In the genomic region with DNA sequence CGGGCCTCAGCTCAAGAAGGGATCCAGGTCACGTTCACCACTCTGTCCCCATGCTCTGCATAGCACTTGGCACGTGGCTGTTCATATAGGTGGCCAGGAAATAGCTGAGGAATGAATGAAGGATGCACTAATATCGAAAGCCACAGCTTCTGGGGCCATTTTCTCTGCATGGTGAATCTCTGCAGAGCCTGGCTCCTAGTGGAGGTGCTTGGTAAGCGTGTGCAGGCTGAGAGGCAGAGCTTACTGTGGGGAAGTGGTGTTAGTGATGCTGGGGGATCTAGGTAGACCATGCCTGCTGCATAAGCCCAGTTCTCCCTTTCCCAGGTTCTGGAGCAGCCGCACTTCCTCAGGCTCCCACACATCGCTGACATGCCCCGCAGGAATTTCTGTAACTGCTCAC, we compare ENCODE assay signal across 17 cellular contexts. TPM values are rescaled to one million over a fixed set of nuclear protein-coding genes. Genes with fewer than 3 reads are reported as not detected.
DNase-seq lines count a peak whose midpoint lies in the region; ATAC-seq and TF ChIP-seq lines count a peak whose summit lies in the region.
"Had no signal": no experiment of that assay in that cellular context is flagged by ENCODE, and none has a peak within 500 bp of the region (broad histone marks: within the 10 kb centered on the region; RNA-seq: fewer than 3 reads in every experiment).

No MANE protein-coding gene starts in this region.

- H2BK120ac ChIP-seq in trophoblast cell (ENCODE audit: insufficient read depth, low read length, poor library complexity) = no peak overlapping the region

- H4K91ac ChIP-seq in trophoblast cell (ENCODE audit: low read depth, low read length) = peak overlapping the region; percentile 57

- H3K14ac ChIP-seq in trophoblast cell (ENCODE audit: low read length) = peak overlapping the region; percentile 9

- H2AK5ac ChIP-seq in trophoblast cell (ENCODE audit: low read length) = no peak overlapping the region

- H3K23ac ChIP-seq in trophoblast cell (ENCODE audit: low read length) = no peak overlapping the region

- TF ChIP-seq POLR2A in esophagus muscularis mucosa (IDR thresholded peaks at IDR 0.05; ENCODE audit: low read depth) = no peak

- no peak overlapping the region for H3K4me3 ChIP-seq in left ventricle myocardium inferior
- H3K4me3 ChIP-seq in esophagus muscularis mucosa = peak overlapping the region; percentile 0 to 88 (median 52)
- no peak overlapping the region for H3K4me3 ChIP-seq in trophoblast cell (ENCODE audit: low read depth, low read length)
- no peak overlapping the region for H3K4me3 ChIP-seq in upper lobe of right lung

- H3K27me3 ChIP-seq in left ventricle myocardium inferior (ENCODE audit: low read depth) = no peaks in the 10 kb centered on the region
- no peaks in the 10 kb centered on the region for H3K27me3 ChIP-seq in esophagus muscularis mucosa
- H3K27me3 ChIP-seq in trophoblast cell (ENCODE audit: insufficient read depth, low read length) = no peaks in the 10 kb centered on the region
- no peaks in the 10 kb centered on the region for H3K27me3 ChIP-seq in upper lobe of right lung

- H3K18ac ChIP-seq in trophoblast cell (ENCODE audit: low read length) = no peak overlapping the region

- TF ChIP-seq EP300 in esophagus muscularis mucosa (IDR thresholded peaks at IDR 0.05) = no peak

- H3K79me2 ChIP-seq in trophoblast cell (ENCODE audit: control insufficient read depth, insufficient read depth, low read length, poor library complexity) = peaks cover 34% of the 10 kb centered on the region

- peaks cover 96% of the 10 kb centered on the region for H3K4me1 ChIP-seq in left ventricle myocardium inferior
- peaks cover 94 to 100% (median 100%) of the 10 kb centered on the region in 4 donors for H3K4me1 ChIP-seq in esophagus muscularis mucosa
- H3K4me1 ChIP-seq in trophoblast cell (ENCODE audit: control insufficient read depth in 1 of 2, insufficient read depth in 2 of 2, low read length in 2 of 2) = peaks cover 49 to 53% of the 10 kb centered on the region in 2 experiments
- peaks cover 82% of the 10 kb centered on the region for H3K4me1 ChIP-seq in upper lobe of right lung

- H4K12ac ChIP-seq in trophoblast cell (ENCODE audit: low read depth, low read length) = no peak overlapping the region

- intact Hi-C loops in left ventricle myocardium inferior (cut with micrococcal nuclease) = no loop called here
- intact Hi-C loops in left ventricle myocardium superior (cut with micrococcal nuclease) = no loop called here
- intact Hi-C loops in esophagus muscularis mucosa (cut with DNase I) = no loop called here
- intact Hi-C loops in upper lobe of right lung (cut with DNase I) = no loop called here

- H4K8ac ChIP-seq in trophoblast cell (ENCODE audit: low read depth, low read length) = no peak overlapping the region

- H3K27ac ChIP-seq in left ventricle myocardium inferior (replicated peaks) = peak overlapping the region; percentile 88
- H3K27ac ChIP-seq in esophagus muscularis mucosa (replicated peaks in 1 of 4) = peak overlapping the region; percentile 93 to 99 (median 97)
- no peak overlapping the region for H3K27ac ChIP-seq in trophoblast cell (ENCODE audit: low read depth, low read length)
- peak overlapping the region; percentile 28 for H3K27ac ChIP-seq in upper lobe of right lung
- H3K27ac ChIP-seq: KMS-11 had no signal

- H3K9me3 ChIP-seq in left ventricle myocardium inferior (replicated peaks) = no peaks in the 10 kb centered on the region
- no peaks in the 10 kb centered on the region for H3K9me3 ChIP-seq in esophagus muscularis mucosa
- H3K9me3 ChIP-seq in trophoblast cell (ENCODE audit: insufficient read depth, low read depth, low read length) = peaks cover 3% of the 10 kb centered on the region
- no peaks in the 10 kb centered on the region for H3K9me3 ChIP-seq in upper lobe of right lung

- H2AFZ ChIP-seq in trophoblast cell (ENCODE audit: insufficient read depth, low read length, poor library complexity) = no peak overlapping the region

- H3K9ac ChIP-seq in trophoblast cell (ENCODE audit: low read length) = no peak overlapping the region
- H3K9ac ChIP-seq: KMS-11 had no signal

- TF ChIP-seq CTCF in left ventricle myocardium inferior (IDR thresholded peaks at IDR 0.05; ENCODE audit: borderline replicate concordance) = no peak
- peak in 1 of 3 experiments; percentile 11 for TF ChIP-seq CTCF in esophagus muscularis mucosa (IDR thresholded peaks at IDR 0.05)
- no peak for TF ChIP-seq CTCF in upper lobe of right lung (IDR thresholded peaks at IDR 0.05)
- TF ChIP-seq CTCF in GM10266 (IDR thresholded peaks at IDR 0.05; ENCODE audit: control insufficient read depth, insufficient read depth, low read depth, missing control alignments) = no peak

- H3K79me1 ChIP-seq in trophoblast cell (ENCODE audit: low read length) = peaks cover 51% of the 10 kb centered on the region

- 49% methylated on average over 8 of the region's 8 CpGs for WGBS in esophagus muscularis mucosa
- no CpG with 5 or more reads among the region's 8 CpGs for WGBS in trophoblast cell (ENCODE audit: extremely low coverage, insufficient coverage, insufficient read length)

- DNase-seq in left ventricle myocardium inferior (no peak), left ventricle myocardium superior (no peak), esophagus muscularis mucosa (ENCODE audit: extremely low spot score) (no peak), trophoblast cell (no peak), upper lobe of right lung (no peak), GM10266 (ENCODE audit: extremely low spot score) (no peak)
- DNase-seq: activated CD4-positive, alpha-beta T cell treated with anti-CD3 and anti-CD28 coated beads, Interleukin-2, amount 50 U/mL, for 1 hour; activated naive CD4-positive, alpha-beta T cell treated with anti-CD3 and anti-CD28 coated beads, Interleukin-2, amount 10 ng/mL, durations not matched to agents 7 days and 5 days; CD8-positive, alpha-beta memory T cell; effector memory CD8-positive, alpha-beta T cell; naive thymus-derived CD8-positive, alpha-beta T cell; NCI-H1092; NCI-H69 had no signal

- no peak for ATAC-seq in left ventricle myocardium superior
- no peak for ATAC-seq in upper lobe of right lung
- no peak for ATAC-seq in HG03571 (IDR thresholded peaks at IDR 0.05; ENCODE audit: unreplicated experiment)
- ATAC-seq in SK-N-SH treated with all-trans-retinoic acid at 6 μM for 48 hours = no peak
- ATAC-seq: effector memory CD8-positive, alpha-beta T cell; left lobe of liver; naive thymus-derived CD8-positive, alpha-beta T cell had no signal

- no peak overlapping the region for H2BK5ac ChIP-seq in trophoblast cell (ENCODE audit: low read depth, low read length, poor library complexity)

- H3K4ac ChIP-seq in trophoblast cell (ENCODE audit: low read depth, low read length) = peak overlapping the region; percentile 23

- no peak overlapping the region for H3K4me2 ChIP-seq in trophoblast cell (ENCODE audit: low read length)
- H3K4me2 ChIP-seq: KMS-11 had no signal

- H2BK12ac ChIP-seq in trophoblast cell (ENCODE audit: low read length) = no peak overlapping the region

- H3K36me3 ChIP-seq in left ventricle myocardium inferior (peaks cover 10% of the 10 kb centered on the region), esophagus muscularis mucosa (peaks cover 14 to 34% (median 26%) of the 10 kb centered on the region in 4 donors), trophoblast cell (ENCODE audit: control insufficient read depth in 1 of 2, insufficient read depth in 2 of 2, low read length in 2 of 2) (peaks cover 42 to 53% of the 10 kb centered on the region in 2 experiments), upper lobe of right lung (peaks cover 16% of the 10 kb centered on the region)

TF ChIP-seq in SK-N-SH treated with all-trans-retinoic acid at 6 μM for 48 hours, 23 proteins besides CTCF, POLR2A, EP300 and RAD21:
- TF ChIP-seq TCF4 (CRISPR knock-in tag; IDR thresholded peaks at IDR 0.05; ENCODE audit: borderline replicate concordance) (no peak), GLIS3 (CRISPR knock-in tag; IDR thresholded peaks at IDR 0.05) (no peak), ARNTL (CRISPR knock-in tag; IDR thresholded peaks at IDR 0.05; ENCODE audit: borderline replicate concordance, low read depth) (no peak)
- TF ChIP-seq, protein P1, sequence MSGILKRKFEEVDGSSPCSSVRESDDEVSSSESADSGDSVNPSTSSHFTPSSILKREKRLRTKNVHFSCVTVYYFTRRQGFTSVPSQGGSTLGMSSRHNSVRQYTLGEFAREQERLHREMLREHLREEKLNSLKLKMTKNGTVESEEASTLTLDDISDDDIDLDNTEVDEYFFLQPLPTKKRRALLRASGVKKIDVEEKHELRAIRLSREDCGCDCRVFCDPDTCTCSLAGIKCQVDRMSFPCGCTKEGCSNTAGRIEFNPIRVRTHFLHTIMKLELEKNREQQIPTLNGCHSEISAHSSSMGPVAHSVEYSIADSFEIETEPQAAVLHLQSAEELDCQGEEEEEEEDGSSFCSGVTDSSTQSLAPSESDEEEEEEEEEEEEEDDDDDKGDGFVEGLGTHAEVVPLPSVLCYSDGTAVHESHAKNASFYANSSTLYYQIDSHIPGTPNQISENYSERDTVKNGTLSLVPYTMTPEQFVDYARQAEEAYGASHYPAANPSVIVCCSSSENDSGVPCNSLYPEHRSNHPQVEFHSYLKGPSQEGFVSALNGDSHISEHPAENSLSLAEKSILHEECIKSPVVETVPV (CRISPR knock-in tag; IDR thresholded peaks at IDR 0.05) = no peak

RNA-seq across cellular contexts. Expression of a gene that starts 8.3 kb away (rescaled TPM):
- total RNA-seq in left ventricle myocardium inferior (41.0 TPM), left ventricle myocardium superior (41.4 TPM), esophagus muscularis mucosa (1,000 to 10,000 TPM; 3,645 to 7,984 (median 5,321) TPM), upper lobe of right lung (280 TPM)
- 326 and 348 TPM in 2 replicates for polyA plus RNA-seq in trophoblast cell (2013)

RNA-seq across cellular contexts. Expression of a gene that starts 29.6 kb away (rescaled TPM):
- total RNA-seq in left ventricle myocardium inferior (21.1 TPM), left ventricle myocardium superior (20.4 TPM), esophagus muscularis mucosa (100 to 1,000 TPM in 2 of 4 donors, 10 to 100 TPM in 2; 63.5 to 158 (median 106) TPM), upper lobe of right lung (90.0 TPM)
- polyA plus RNA-seq in trophoblast cell (2013) = 49.4 and 51.1 TPM in 2 replicates
- polyA plus RNA-seq: naive thymus-derived CD8-positive, alpha-beta T cell had no signal

RNA-seq across cellular contexts. Expression of a gene that starts 40.3 kb away (rescaled TPM):
- total RNA-seq in left ventricle myocardium inferior (74.8 TPM), left ventricle myocardium superior (63.3 TPM), esophagus muscularis mucosa (10 to 100 TPM; 12.9 to 35.5 (median 21.9) TPM), upper lobe of right lung (34.1 TPM)
- 38.9 and 40.5 TPM in 2 replicates for polyA plus RNA-seq in trophoblast cell (2013)

Comparison
In these comparisons a context has a peak if more than half of its experiments do, and no peak if none do; other contexts are left out.
1. H3K4me3 ChIP-seq: peak in esophagus muscularis mucosa (4 of 4); none in left ventricle myocardium inferior (single experiment), trophoblast cell (single experiment) and upper lobe of right lung (single experiment).
2. RNA of a gene that starts 8.3 kb away (total RNA-seq): 3,645 to 7,984 TPM in esophagus muscularis mucosa; 280 TPM in upper lobe of right lung (single experiment), 41.4 TPM in left ventricle myocardium superior (single experiment) and 41.0 TPM in left ventricle myocardium inferior (single experiment); every median in the first group is over 10 times any median in the second.